ENCODE assay signal across 1 cellular context in the genomic region with DNA sequence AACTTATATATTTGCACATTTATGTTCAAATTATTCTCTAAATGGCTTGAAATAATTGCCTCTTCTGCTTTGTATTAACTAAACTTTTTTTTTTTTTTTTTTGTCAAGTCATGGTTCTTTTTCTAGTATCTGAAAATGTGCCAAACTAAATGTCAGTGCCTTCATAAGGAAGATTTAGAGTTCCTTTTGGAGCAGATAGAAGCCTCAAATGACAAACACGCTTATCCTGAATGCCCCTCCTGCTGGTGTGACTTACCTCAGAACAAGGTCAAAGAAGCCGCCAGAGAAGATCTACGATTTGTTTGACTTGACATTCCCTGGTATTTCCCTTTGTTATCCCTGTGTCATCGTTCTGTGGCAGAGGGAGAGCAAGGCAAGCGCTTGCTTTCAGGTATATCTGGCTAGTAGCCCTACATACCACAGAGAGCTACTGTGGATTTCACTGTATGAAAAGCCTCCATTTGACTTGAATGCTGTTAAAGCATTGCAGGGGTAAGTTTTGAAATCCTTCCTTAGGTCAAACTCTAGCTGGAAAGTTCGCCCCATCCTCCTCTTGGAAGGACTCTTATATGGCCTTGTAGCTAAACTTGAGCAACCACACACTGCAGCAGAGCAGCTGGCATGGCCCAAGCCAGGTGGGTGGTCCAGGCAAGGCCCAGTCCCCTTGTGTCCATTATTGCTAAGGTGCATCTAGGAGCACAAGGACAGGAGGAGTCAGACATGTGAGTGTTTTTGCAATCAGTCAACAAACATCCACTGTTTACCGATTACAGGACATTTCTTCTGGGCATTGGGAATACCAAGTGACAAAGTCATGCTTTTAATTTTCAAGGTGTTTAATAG.
A peak's percentile ranks its signal among the peaks of the same experiment; 100 is the strongest.
TF ChIP-seq lines count a peak whose summit lies in the region.

No MANE protein-coding gene starts in this region.

TF ChIP-seq in HepG2, 621 proteins besides CTCF, POLR2A, EP300 and RAD21 (continued from another document and continues in another):
- TF ChIP-seq ZNF3 (CRISPR knock-in tag; IDR thresholded peaks at IDR 0.05) (peak; percentile 98), ZNF781 (CRISPR knock-in tag; IDR thresholded peaks at IDR 0.05; ENCODE audit: borderline replicate concordance, not compliant biosample characterization) (peak; percentile 45), RAD51 (IDR thresholded peaks at IDR 0.05; ENCODE audit: borderline replicate concordance) (no peak), IKZF4 (CRISPR knock-in tag; IDR thresholded peaks at IDR 0.05; ENCODE audit: borderline replicate concordance, low read depth, not compliant biosample characterization) (no peak), ZNF619 (CRISPR knock-in tag; IDR thresholded peaks at IDR 0.05) (no peak), SIX4 (CRISPR knock-in tag; IDR thresholded peaks at IDR 0.05) (peak; percentile 58; the same call in 1 of the 2 replicates), ZC3H4 (CRISPR knock-in tag; IDR thresholded peaks at IDR 0.05; ENCODE audit: borderline replicate concordance) (no peak), ZNF644 (CRISPR knock-in tag; IDR thresholded peaks at IDR 0.05; ENCODE audit: low read depth) (0 out of 2 replicates have a peak, but pooled peaks have one; percentile 8), ZKSCAN1 (IDR thresholded peaks at IDR 0.05; ENCODE audit: low read length) (no peak), RXRA (CRISPR knock-in tag; IDR thresholded peaks at IDR 0.05) (peak; percentile 76; the same call in 1 of the 2 replicates), NFYB (CRISPR knock-in tag; IDR thresholded peaks at IDR 0.05) (no peak), CBX5 (CRISPR knock-in tag; IDR thresholded peaks at IDR 0.05; ENCODE audit: borderline replicate concordance) (no peak; the same call in 1 of the 2 replicates), HOXA3 (CRISPR knock-in tag; IDR thresholded peaks at IDR 0.05) (peak; percentile 74), FOXK2 (IDR thresholded peaks at IDR 0.05) (no peak), ZNF788 (CRISPR knock-in tag; IDR thresholded peaks at IDR 0.05; ENCODE audit: borderline replicate concordance) (peak; percentile 73; the same call in 1 of the 2 replicates), ZKSCAN5 (CRISPR knock-in tag; IDR thresholded peaks at IDR 0.05) (no peak), MXD4 (CRISPR knock-in tag; IDR thresholded peaks at IDR 0.05) (no peak; the same call in 1 of the 2 replicates), ZNF253 (CRISPR knock-in tag; IDR thresholded peaks at IDR 0.05; ENCODE audit: borderline replicate concordance) (no peak), DMAP1 (CRISPR knock-in tag; IDR thresholded peaks at IDR 0.05) (no peak), ZNF367 (CRISPR knock-in tag; IDR thresholded peaks at IDR 0.05; ENCODE audit: borderline replicate concordance) (no peak), HOXA5 (CRISPR knock-in tag; IDR thresholded peaks at IDR 0.05) (no peak; the same call in 1 of the 2 replicates), MXI1 (IDR thresholded peaks at IDR 0.05; ENCODE audit: borderline replicate concordance, low read depth, low read length) (no peak), CAMTA2 (CRISPR knock-in tag; IDR thresholded peaks at IDR 0.05; ENCODE audit: borderline replicate concordance) (no peak), NR2C2 (CRISPR knock-in tag; IDR thresholded peaks at IDR 0.05; ENCODE audit: borderline replicate concordance) (no peak; the same call in 1 of the 2 replicates), ZNF839 (CRISPR knock-in tag; IDR thresholded peaks at IDR 0.05; ENCODE audit: borderline replicate concordance) (no peak)
- TF ChIP-seq, protein P1, sequence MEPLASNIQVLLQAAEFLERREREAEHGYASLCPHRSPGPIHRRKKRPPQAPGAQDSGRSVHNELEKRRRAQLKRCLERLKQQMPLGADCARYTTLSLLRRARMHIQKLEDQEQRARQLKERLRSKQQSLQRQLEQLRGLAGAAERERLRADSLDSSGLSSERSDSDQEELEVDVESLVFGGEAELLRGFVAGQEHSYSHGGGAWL (CRISPR knock-in tag; IDR thresholded peaks at IDR 0.05), result no peak
- TF ChIP-seq, protein P2, sequence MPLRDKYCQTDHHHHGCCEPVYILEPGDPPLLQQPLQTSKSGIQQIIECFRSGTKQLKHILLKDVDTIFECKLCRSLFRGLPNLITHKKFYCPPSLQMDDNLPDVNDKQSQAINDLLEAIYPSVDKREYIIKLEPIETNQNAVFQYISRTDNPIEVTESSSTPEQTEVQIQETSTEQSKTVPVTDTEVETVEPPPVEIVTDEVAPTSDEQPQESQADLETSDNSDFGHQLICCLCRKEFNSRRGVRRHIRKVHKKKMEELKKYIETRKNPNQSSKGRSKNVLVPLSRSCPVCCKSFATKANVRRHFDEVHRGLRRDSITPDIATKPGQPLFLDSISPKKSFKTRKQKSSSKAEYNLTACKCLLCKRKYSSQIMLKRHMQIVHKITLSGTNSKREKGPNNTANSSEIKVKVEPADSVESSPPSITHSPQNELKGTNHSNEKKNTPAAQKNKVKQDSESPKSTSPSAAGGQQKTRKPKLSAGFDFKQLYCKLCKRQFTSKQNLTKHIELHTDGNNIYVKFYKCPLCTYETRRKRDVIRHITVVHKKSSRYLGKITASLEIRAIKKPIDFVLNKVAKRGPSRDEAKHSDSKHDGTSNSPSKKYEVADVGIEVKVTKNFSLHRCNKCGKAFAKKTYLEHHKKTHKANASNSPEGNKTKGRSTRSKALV (CRISPR knock-in tag; IDR thresholded peaks at IDR 0.05), result no peak
- TF ChIP-seq, protein P3, sequence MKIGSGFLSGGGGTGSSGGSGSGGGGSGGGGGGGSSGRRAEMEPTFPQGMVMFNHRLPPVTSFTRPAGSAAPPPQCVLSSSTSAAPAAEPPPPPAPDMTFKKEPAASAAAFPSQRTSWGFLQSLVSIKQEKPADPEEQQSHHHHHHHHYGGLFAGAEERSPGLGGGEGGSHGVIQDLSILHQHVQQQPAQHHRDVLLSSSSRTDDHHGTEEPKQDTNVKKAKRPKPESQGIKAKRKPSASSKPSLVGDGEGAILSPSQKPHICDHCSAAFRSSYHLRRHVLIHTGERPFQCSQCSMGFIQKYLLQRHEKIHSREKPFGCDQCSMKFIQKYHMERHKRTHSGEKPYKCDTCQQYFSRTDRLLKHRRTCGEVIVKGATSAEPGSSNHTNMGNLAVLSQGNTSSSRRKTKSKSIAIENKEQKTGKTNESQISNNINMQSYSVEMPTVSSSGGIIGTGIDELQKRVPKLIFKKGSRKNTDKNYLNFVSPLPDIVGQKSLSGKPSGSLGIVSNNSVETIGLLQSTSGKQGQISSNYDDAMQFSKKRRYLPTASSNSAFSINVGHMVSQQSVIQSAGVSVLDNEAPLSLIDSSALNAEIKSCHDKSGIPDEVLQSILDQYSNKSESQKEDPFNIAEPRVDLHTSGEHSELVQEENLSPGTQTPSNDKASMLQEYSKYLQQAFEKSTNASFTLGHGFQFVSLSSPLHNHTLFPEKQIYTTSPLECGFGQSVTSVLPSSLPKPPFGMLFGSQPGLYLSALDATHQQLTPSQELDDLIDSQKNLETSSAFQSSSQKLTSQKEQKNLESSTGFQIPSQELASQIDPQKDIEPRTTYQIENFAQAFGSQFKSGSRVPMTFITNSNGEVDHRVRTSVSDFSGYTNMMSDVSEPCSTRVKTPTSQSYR (CRISPR knock-in tag; IDR thresholded peaks at IDR 0.05; ENCODE audit: borderline replicate concordance), result peak; percentile 44; the same call in 1 of the 2 replicates
- TF ChIP-seq, protein P4, sequence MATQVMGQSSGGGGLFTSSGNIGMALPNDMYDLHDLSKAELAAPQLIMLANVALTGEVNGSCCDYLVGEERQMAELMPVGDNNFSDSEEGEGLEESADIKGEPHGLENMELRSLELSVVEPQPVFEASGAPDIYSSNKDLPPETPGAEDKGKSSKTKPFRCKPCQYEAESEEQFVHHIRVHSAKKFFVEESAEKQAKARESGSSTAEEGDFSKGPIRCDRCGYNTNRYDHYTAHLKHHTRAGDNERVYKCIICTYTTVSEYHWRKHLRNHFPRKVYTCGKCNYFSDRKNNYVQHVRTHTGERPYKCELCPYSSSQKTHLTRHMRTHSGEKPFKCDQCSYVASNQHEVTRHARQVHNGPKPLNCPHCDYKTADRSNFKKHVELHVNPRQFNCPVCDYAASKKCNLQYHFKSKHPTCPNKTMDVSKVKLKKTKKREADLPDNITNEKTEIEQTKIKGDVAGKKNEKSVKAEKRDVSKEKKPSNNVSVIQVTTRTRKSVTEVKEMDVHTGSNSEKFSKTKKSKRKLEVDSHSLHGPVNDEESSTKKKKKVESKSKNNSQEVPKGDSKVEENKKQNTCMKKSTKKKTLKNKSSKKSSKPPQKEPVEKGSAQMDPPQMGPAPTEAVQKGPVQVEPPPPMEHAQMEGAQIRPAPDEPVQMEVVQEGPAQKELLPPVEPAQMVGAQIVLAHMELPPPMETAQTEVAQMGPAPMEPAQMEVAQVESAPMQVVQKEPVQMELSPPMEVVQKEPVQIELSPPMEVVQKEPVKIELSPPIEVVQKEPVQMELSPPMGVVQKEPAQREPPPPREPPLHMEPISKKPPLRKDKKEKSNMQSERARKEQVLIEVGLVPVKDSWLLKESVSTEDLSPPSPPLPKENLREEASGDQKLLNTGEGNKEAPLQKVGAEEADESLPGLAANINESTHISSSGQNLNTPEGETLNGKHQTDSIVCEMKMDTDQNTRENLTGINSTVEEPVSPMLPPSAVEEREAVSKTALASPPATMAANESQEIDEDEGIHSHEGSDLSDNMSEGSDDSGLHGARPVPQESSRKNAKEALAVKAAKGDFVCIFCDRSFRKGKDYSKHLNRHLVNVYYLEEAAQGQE (IDR thresholded peaks at IDR 0.05; ENCODE audit: borderline replicate concordance in 1 of 2, low read depth in 1 of 2, low read length in 2 of 2), result peak in 1 of 2 experiments; percentile 65; a peak in 1 of 4 replicates
- TF ChIP-seq, protein P5, sequence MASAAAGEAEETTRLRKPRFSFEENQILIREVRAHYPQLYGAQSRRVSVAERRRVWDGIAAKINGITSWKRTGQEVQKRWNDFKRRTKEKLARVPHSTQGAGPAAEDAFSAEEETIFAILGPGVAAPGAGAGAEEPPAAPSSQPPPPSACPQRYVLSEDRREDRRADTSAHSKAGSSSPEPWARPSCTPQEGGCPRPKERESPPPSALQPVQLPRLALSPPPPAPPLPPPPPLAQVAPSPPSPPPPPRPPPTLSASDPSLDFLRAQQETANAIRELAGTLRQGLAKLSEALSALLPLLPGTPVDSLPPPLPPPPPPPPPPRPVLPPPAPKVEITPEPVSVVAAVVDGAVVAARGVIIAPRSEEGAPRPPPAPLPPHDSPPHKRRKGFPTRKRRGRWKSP (CRISPR knock-in tag; IDR thresholded peaks at IDR 0.05), result no peak
- TF ChIP-seq, protein P6, sequence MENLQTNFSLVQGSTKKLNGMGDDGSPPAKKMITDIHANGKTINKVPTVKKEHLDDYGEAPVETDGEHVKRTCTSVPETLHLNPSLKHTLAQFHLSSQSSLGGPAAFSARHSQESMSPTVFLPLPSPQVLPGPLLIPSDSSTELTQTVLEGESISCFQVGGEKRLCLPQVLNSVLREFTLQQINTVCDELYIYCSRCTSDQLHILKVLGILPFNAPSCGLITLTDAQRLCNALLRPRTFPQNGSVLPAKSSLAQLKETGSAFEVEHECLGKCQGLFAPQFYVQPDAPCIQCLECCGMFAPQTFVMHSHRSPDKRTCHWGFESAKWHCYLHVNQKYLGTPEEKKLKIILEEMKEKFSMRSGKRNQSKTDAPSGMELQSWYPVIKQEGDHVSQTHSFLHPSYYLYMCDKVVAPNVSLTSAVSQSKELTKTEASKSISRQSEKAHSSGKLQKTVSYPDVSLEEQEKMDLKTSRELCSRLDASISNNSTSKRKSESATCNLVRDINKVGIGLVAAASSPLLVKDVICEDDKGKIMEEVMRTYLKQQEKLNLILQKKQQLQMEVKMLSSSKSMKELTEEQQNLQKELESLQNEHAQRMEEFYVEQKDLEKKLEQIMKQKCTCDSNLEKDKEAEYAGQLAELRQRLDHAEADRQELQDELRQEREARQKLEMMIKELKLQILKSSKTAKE (CRISPR knock-in tag; IDR thresholded peaks at IDR 0.05; ENCODE audit: borderline replicate concordance), result no peak
- TF ChIP-seq, protein P7, sequence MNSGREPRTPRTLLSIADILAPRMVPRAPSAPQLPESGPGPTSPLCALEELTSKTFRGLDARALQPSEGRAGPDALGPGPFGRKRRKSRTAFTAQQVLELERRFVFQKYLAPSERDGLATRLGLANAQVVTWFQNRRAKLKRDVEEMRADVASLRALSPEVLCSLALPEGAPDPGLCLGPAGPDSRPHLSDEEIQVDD (CRISPR knock-in tag; IDR thresholded peaks at IDR 0.05; ENCODE audit: borderline replicate concordance), result no peak
- TF ChIP-seq, protein P8, sequence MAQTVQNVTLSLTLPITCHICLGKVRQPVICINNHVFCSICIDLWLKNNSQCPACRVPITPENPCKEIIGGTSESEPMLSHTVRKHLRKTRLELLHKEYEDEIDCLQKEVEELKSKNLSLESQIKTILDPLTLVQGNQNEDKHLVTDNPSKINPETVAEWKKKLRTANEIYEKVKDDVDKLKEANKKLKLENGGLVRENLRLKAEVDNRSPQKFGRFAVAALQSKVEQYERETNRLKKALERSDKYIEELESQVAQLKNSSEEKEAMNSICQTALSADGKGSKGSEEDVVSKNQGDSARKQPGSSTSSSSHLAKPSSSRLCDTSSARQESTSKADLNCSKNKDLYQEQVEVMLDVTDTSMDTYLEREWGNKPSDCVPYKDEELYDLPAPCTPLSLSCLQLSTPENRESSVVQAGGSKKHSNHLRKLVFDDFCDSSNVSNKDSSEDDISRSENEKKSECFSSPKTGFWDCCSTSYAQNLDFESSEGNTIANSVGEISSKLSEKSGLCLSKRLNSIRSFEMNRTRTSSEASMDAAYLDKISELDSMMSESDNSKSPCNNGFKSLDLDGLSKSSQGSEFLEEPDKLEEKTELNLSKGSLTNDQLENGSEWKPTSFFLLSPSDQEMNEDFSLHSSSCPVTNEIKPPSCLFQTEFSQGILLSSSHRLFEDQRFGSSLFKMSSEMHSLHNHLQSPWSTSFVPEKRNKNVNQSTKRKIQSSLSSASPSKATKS (CRISPR knock-in tag; IDR thresholded peaks at IDR 0.05), result no peak
- TF ChIP-seq, protein P9, sequence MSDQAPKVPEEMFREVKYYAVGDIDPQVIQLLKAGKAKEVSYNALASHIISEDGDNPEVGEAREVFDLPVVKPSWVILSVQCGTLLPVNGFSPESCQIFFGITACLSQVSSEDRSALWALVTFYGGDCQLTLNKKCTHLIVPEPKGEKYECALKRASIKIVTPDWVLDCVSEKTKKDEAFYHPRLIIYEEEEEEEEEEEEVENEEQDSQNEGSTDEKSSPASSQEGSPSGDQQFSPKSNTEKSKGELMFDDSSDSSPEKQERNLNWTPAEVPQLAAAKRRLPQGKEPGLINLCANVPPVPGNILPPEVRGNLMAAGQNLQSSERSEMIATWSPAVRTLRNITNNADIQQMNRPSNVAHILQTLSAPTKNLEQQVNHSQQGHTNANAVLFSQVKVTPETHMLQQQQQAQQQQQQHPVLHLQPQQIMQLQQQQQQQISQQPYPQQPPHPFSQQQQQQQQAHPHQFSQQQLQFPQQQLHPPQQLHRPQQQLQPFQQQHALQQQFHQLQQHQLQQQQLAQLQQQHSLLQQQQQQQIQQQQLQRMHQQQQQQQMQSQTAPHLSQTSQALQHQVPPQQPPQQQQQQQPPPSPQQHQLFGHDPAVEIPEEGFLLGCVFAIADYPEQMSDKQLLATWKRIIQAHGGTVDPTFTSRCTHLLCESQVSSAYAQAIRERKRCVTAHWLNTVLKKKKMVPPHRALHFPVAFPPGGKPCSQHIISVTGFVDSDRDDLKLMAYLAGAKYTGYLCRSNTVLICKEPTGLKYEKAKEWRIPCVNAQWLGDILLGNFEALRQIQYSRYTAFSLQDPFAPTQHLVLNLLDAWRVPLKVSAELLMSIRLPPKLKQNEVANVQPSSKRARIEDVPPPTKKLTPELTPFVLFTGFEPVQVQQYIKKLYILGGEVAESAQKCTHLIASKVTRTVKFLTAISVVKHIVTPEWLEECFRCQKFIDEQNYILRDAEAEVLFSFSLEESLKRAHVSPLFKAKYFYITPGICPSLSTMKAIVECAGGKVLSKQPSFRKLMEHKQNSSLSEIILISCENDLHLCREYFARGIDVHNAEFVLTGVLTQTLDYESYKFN (CRISPR knock-in tag; conservative IDR thresholded peaks at IDR 0.05), result peak; percentile 80
